1 cellular context compared by ENCODE assay signal in the genomic region with DNA sequence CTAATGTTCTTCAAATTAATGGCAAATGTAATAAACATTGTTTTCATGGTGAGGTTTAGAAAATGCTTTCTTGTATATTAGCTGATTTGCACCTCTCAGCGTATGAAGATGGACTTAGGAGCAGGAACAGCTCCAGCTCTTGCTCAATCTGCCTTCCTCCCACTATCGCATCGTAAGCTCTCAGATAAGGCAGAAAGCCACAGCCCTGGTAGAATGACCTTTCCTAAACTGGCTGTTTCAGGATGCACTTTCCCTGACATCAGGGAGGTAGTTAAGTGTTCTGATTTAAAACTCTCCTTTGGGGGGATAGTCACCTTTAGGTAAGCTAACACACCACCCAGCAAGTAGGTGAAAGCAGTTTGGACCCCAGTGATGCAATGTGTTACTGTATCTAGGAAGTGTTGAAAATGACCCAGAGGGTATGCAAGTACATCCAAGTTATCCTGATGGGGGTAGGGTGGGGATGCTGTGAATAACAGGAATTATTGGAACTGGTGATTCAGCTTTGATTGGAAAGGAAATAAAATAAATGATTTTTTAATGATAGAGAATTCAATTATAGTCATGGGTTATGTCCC.
TF ChIP-seq lines count a peak whose summit lies in the region.

No MANE protein-coding gene starts in this region.

TF ChIP-seq in WTC11, 78 proteins besides CTCF, POLR2A, EP300 and RAD21 (continued from another document):
- no peak for TF ChIP-seq ARID4B (CRISPR knock-in tag; IDR thresholded peaks at IDR 0.05; ENCODE audit: borderline replicate concordance)
- TF ChIP-seq ZNF281 (CRISPR knock-in tag; IDR thresholded peaks at IDR 0.05), result no peak
- no peak for TF ChIP-seq ETV6 (CRISPR knock-in tag; IDR thresholded peaks at IDR 0.05)
- no peak for TF ChIP-seq GRHL2 (CRISPR knock-in tag; IDR thresholded peaks at IDR 0.05; ENCODE audit: insufficient replicate concordance, severe bottlenecking)
- TF ChIP-seq MYBL2 (CRISPR knock-in tag; IDR thresholded peaks at IDR 0.05), result no peak
- no peak for TF ChIP-seq ESRRA (CRISPR knock-in tag; IDR thresholded peaks at IDR 0.05; ENCODE audit: borderline replicate concordance)
- TF ChIP-seq AR (CRISPR knock-in tag; IDR thresholded peaks at IDR 0.05), result no peak
- TF ChIP-seq ZNF416 (CRISPR knock-in tag; IDR thresholded peaks at IDR 0.05), result no peak
- no peak for TF ChIP-seq JAZF1 (CRISPR knock-in tag; IDR thresholded peaks at IDR 0.05)
- TF ChIP-seq, protein P1, sequence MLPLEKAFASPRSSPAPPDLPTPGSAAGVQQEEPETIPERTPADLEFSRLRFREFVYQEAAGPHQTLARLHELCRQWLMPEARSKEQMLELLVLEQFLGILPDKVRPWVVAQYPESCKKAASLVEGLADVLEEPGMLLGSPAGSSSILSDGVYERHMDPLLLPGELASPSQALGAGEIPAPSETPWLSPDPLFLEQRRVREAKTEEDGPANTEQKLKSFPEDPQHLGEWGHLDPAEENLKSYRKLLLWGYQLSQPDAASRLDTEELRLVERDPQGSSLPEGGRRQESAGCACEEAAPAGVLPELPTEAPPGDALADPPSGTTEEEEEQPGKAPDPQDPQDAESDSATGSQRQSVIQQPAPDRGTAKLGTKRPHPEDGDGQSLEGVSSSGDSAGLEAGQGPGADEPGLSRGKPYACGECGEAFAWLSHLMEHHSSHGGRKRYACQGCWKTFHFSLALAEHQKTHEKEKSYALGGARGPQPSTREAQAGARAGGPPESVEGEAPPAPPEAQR (CRISPR knock-in tag; IDR thresholded peaks at IDR 0.05), result no peak
- TF ChIP-seq ZNF512 (CRISPR knock-in tag; IDR thresholded peaks at IDR 0.05; ENCODE audit: borderline replicate concordance), result no peak
